Comparison of ENCODE assay signal across 1 cellular context in genomic region chr12:100716949-100717732, GRCh38.
TF ChIP-seq lines count a peak whose summit lies in the region.

No MANE protein-coding gene starts in this region.

TF ChIP-seq in HCT116, 20 proteins besides CTCF, POLR2A, EP300 and RAD21 (continued from another document):
- TF ChIP-seq ZBTB33 (IDR thresholded peaks at IDR 0.05; ENCODE audit: extremely low read depth, insufficient replicate concordance, low read length) (no peak), POLR2AphosphoS5 (IDR thresholded peaks at IDR 0.05; ENCODE audit: low read depth, low read length) (no peak), CEBPB (IDR thresholded peaks at IDR 0.05; ENCODE audit: low read depth) (no peak), EZH2 (IDR thresholded peaks at IDR 0.05) (no peak), SP1 (IDR thresholded peaks at IDR 0.05; ENCODE audit: low read depth) (no peak), MAX (IDR thresholded peaks at IDR 0.05) (no peak), ZNF274 (IDR thresholded peaks at IDR 0.05; ENCODE audit: low read depth, low read length) (no peak), EGR1 (IDR thresholded peaks at IDR 0.05; ENCODE audit: low read depth) (no peak), JUND (IDR thresholded peaks at IDR 0.05) (no peak)
